Comparison of ENCODE assay signal across 9 cellular contexts in the genomic region with DNA sequence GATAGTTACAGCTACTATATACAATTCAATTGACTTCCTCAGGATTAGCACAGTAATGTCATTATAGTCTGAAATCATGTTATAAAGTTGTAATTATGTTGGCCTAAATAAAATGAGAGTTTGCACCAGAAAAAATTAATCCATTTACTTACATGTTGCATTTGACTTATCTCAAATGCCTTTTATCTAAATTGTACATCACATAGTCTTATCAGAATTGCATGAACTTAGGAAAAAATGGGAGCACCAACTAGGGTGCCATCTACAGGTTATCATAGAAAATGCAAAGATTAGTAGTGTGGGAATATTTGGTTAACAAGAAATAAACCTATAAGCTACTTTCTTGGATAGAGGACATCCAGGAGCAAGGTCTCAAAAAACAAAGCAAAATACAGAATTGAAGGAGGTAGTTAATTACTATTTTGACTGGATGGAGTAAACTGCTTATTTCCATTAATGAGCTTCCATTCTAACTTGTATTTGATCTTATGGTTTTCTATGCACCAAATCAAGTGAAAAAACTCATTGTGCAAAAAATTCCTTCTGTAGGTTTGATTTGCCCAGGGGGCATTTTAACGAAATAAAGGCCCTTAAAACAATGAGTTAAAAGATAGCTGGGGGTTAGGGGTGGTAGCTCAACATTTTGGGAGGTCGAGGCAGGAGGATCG.
DNase-seq lines count a peak whose midpoint lies in the region; ATAC-seq and TF ChIP-seq lines count a peak whose summit lies in the region.
"Had no signal": no experiment of that assay in that cellular context is flagged by ENCODE, and none has a peak within 500 bp of the region (broad histone marks: within the 10 kb centered on the region; RNA-seq: fewer than 3 reads in every experiment).

No MANE protein-coding gene starts in this region.

- H3K36me3 Mint-ChIP-seq in natural killer cell treated with Interleukin-12 subunit alpha and Interleukin-12 subunit beta and Interleukin-15 and Interleukin-18, amount 100 ng/mL, for 72 hours: peaks cover 9% of the 10 kb centered on the region

- no peak for ATAC-seq in natural killer cell treated with Interleukin-12 subunit alpha and Interleukin-12 subunit beta and Interleukin-15 and Interleukin-18, amount 100 ng/mL, for 72 hours
- ATAC-seq in stimulated activated naive CD8-positive, alpha-beta T cell treated with anti-CD3 and anti-CD28 coated beads, Interleukin-15, amount 100 ng/mL, for 72 hours: no peak

- in situ Hi-C loops in KBM-7 (cut with MboI; ENCODE audit: low pct_unique_long_range_greater_than_20kb, low sequenced_read_pairs): no loop called here

- peaks cover 0 to 17% (median 0%) of the 10 kb centered on the region in 4 donors for H3K27me3 ChIP-seq in liver (ENCODE audit: control insufficient read depth in 4 of 4, insufficient read depth in 4 of 4, low read length in 3 of 4)

- H3K27ac Mint-ChIP-seq in natural killer cell treated with Interleukin-12 subunit alpha and Interleukin-12 subunit beta and Interleukin-15 and Interleukin-18, amount 100 ng/mL, for 72 hours: no peak overlapping the region
- no peak overlapping the region for H3K27ac Mint-ChIP-seq in stimulated activated naive CD8-positive, alpha-beta T cell treated with anti-CD3 and anti-CD28 coated beads, Interleukin-15, amount 100 ng/mL, for 72 hours

- no peak overlapping the region for H3K4me3 Mint-ChIP-seq in natural killer cell treated with Interleukin-12 subunit alpha and Interleukin-12 subunit beta and Interleukin-15 and Interleukin-18, amount 100 ng/mL, for 72 hours
- no peak overlapping the region for H3K4me3 Mint-ChIP-seq in stimulated activated naive CD8-positive, alpha-beta T cell treated with anti-CD3 and anti-CD28 coated beads, Interleukin-15, amount 100 ng/mL, for 72 hours

- DNase-seq in CD1c-positive myeloid dendritic cell (ENCODE audit: extremely low spot score) (peak; percentile 5), KBM-7 (peak; percentile 41), lower leg skin (ENCODE audit: low spot score in 2 of 2) (no peak)
- no peak for DNase-seq in natural killer cell treated with Interleukin-12 subunit alpha and Interleukin-12 subunit beta and Interleukin-15 and Interleukin-18, amount 100 ng/mL, for 72 hours (ENCODE audit: low spot score)
- DNase-seq in stimulated activated CD8-positive, alpha-beta memory T cell treated with anti-CD3 and anti-CD28 coated beads, Interleukin-4, amount 100 ng/mL, for 48 hours: no peak
- no peak for DNase-seq in stimulated activated naive CD8-positive, alpha-beta T cell treated with anti-CD3 and anti-CD28 coated beads, Interleukin-15, amount 100 ng/mL, for 72 hours
- DNase-seq: activated CD4-positive, alpha-beta T cell treated with anti-CD3 and anti-CD28 coated beads for 4 hours had no signal

- TF ChIP-seq RAD21 in liver (IDR thresholded peaks at IDR 0.05): peak; percentile 52 to 71

- peaks cover 3 to 10% (median 8%) of the 10 kb centered on the region in 4 donors for H3K9me3 ChIP-seq in liver (ENCODE audit: control insufficient read depth in 4 of 4, low read length in 3 of 4)

- H3K36me3 ChIP-seq in liver (ENCODE audit: control insufficient read depth in 4 of 4, insufficient read depth in 3 of 4, low read depth in 1 of 4, low read length in 3 of 4): no peaks in the 10 kb centered on the region

- no peak overlapping the region for H3K27ac ChIP-seq in liver (ENCODE audit: low read depth in 1 of 2, low read length in 2 of 2)

- no peak for TF ChIP-seq POLR2A in lower leg skin (IDR thresholded peaks at IDR 0.05)

- peaks cover 0 to 8% (median 6%) of the 10 kb centered on the region in 4 donors for H3K4me1 ChIP-seq in liver (ENCODE audit: control insufficient read depth in 4 of 4, insufficient read depth in 4 of 4, low read length in 3 of 4)

- no peak overlapping the region for H3K9ac ChIP-seq in liver (ENCODE audit: low read depth in 1 of 2, low read length in 2 of 2)

- no peak overlapping the region for H3K4me3 ChIP-seq in WI38 (ENCODE audit: low read depth, low read length)
- H3K4me3 ChIP-seq in liver (ENCODE audit: low read depth in 1 of 3, low read length in 3 of 3): no peak overlapping the region
- H3K4me3 ChIP-seq in lower leg skin (ENCODE audit: low read depth, poor library complexity, severe bottlenecking): no peak overlapping the region

- no peaks in the 10 kb centered on the region for H3K4me1 Mint-ChIP-seq in natural killer cell treated with Interleukin-12 subunit alpha and Interleukin-12 subunit beta and Interleukin-15 and Interleukin-18, amount 100 ng/mL, for 72 hours (ENCODE audit: low read depth in 2 of 2)
- no peaks in the 10 kb centered on the region for H3K4me1 Mint-ChIP-seq in stimulated activated naive CD8-positive, alpha-beta T cell treated with anti-CD3 and anti-CD28 coated beads, Interleukin-15, amount 100 ng/mL, for 72 hours

- WGBS in liver: 47% methylated on average over 3 of the region's 3 CpGs
- 50 to 57% methylated on average over 3 of the region's 3 CpGs for WGBS in lower leg skin, 2 donors

- H3K9me3 Mint-ChIP-seq in natural killer cell treated with Interleukin-12 subunit alpha and Interleukin-12 subunit beta and Interleukin-15 and Interleukin-18, amount 100 ng/mL, for 72 hours: peaks cover 8% of the 10 kb centered on the region
- peaks cover 0 to 13% of the 10 kb centered on the region in 2 donors for H3K9me3 Mint-ChIP-seq in stimulated activated naive CD8-positive, alpha-beta T cell treated with anti-CD3 and anti-CD28 coated beads, Interleukin-15, amount 100 ng/mL, for 72 hours

- TF ChIP-seq CTCF in WI38 (IDR thresholded peaks at IDR 0.05; ENCODE audit: low read depth, low read length) (peak; percentile 2; the same call in 1 of the 2 replicates), liver (IDR thresholded peaks at IDR 0.05; ENCODE audit: low read depth, low read length, missing input control) (peak; percentile 35), lower leg skin (IDR thresholded peaks at IDR 0.05) (no peak)

- H3K27me3 Mint-ChIP-seq in natural killer cell treated with Interleukin-12 subunit alpha and Interleukin-12 subunit beta and Interleukin-15 and Interleukin-18, amount 100 ng/mL, for 72 hours: peaks cover 11 to 30% of the 10 kb centered on the region in 2 donors
- H3K27me3 Mint-ChIP-seq in stimulated activated naive CD8-positive, alpha-beta T cell treated with anti-CD3 and anti-CD28 coated beads, Interleukin-15, amount 100 ng/mL, for 72 hours: peaks cover 16% of the 10 kb centered on the region

- intact Hi-C loops in lower leg skin (cut with DNase I; ENCODE audit: low total_unique reads): no loop called here

TF ChIP-seq in liver, 16 proteins besides CTCF, POLR2A, EP300 and RAD21 (continues in another document):
- TF ChIP-seq MAX (IDR thresholded peaks at IDR 0.05): no peak
- no peak for TF ChIP-seq YY1 (IDR thresholded peaks at IDR 0.05)
- TF ChIP-seq EGR1 (IDR thresholded peaks at IDR 0.05; ENCODE audit: low read depth in 2 of 2): no peak
- no peak for TF ChIP-seq JUND (IDR thresholded peaks at IDR 0.05)
- TF ChIP-seq HNF4A (conservative IDR thresholded peaks at IDR 0.05): no peak
- TF ChIP-seq SP1 (IDR thresholded peaks at IDR 0.05): no peak
- TF ChIP-seq, protein P1, sequence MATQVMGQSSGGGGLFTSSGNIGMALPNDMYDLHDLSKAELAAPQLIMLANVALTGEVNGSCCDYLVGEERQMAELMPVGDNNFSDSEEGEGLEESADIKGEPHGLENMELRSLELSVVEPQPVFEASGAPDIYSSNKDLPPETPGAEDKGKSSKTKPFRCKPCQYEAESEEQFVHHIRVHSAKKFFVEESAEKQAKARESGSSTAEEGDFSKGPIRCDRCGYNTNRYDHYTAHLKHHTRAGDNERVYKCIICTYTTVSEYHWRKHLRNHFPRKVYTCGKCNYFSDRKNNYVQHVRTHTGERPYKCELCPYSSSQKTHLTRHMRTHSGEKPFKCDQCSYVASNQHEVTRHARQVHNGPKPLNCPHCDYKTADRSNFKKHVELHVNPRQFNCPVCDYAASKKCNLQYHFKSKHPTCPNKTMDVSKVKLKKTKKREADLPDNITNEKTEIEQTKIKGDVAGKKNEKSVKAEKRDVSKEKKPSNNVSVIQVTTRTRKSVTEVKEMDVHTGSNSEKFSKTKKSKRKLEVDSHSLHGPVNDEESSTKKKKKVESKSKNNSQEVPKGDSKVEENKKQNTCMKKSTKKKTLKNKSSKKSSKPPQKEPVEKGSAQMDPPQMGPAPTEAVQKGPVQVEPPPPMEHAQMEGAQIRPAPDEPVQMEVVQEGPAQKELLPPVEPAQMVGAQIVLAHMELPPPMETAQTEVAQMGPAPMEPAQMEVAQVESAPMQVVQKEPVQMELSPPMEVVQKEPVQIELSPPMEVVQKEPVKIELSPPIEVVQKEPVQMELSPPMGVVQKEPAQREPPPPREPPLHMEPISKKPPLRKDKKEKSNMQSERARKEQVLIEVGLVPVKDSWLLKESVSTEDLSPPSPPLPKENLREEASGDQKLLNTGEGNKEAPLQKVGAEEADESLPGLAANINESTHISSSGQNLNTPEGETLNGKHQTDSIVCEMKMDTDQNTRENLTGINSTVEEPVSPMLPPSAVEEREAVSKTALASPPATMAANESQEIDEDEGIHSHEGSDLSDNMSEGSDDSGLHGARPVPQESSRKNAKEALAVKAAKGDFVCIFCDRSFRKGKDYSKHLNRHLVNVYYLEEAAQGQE (IDR thresholded peaks at IDR 0.05): no peak
- TF ChIP-seq NR2F2 (IDR thresholded peaks at IDR 0.05): no peak
- no peak for TF ChIP-seq FOXA1 (IDR thresholded peaks at IDR 0.05)
- no peak for TF ChIP-seq GABPA (IDR thresholded peaks at IDR 0.05 in 1 of 2, conservative IDR thresholded peaks at IDR 0.05 in 1 of 2)
- TF ChIP-seq, protein P2, sequence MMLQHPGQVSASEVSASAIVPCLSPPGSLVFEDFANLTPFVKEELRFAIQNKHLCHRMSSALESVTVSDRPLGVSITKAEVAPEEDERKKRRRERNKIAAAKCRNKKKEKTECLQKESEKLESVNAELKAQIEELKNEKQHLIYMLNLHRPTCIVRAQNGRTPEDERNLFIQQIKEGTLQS (IDR thresholded peaks at IDR 0.05): no peak
- TF ChIP-seq RXRA (IDR thresholded peaks at IDR 0.05): no peak
- no peak for TF ChIP-seq TAF1 (conservative IDR thresholded peaks at IDR 0.05)

Comparison
In these comparisons a context has a peak if more than half of its experiments do, and no peak if none do; other contexts are left out.
1. DNase-seq: peak in CD1c-positive myeloid dendritic cell (single experiment) and KBM-7 (single experiment); none in natural killer cell treated with Interleukin-12 subunit alpha and Interleukin-12 subunit beta and Interleukin-15 and Interleukin-18, amount 100 ng/mL, for 72 hours (single experiment), lower leg skin (0 of 2), stimulated activated CD8-positive, alpha-beta memory T cell treated with anti-CD3 and anti-CD28 coated beads, Interleukin-4, amount 100 ng/mL, for 48 hours (single experiment) and stimulated activated naive CD8-positive, alpha-beta T cell treated with anti-CD3 and anti-CD28 coated beads, Interleukin-15, amount 100 ng/mL, for 72 hours (0 of 2).
2. CTCF ChIP-seq: peak in WI38 (single experiment) and liver (single experiment); none in lower leg skin (0 of 3).